Comparison of ENCODE assay signal across 18 cellular contexts in the genomic region with DNA sequence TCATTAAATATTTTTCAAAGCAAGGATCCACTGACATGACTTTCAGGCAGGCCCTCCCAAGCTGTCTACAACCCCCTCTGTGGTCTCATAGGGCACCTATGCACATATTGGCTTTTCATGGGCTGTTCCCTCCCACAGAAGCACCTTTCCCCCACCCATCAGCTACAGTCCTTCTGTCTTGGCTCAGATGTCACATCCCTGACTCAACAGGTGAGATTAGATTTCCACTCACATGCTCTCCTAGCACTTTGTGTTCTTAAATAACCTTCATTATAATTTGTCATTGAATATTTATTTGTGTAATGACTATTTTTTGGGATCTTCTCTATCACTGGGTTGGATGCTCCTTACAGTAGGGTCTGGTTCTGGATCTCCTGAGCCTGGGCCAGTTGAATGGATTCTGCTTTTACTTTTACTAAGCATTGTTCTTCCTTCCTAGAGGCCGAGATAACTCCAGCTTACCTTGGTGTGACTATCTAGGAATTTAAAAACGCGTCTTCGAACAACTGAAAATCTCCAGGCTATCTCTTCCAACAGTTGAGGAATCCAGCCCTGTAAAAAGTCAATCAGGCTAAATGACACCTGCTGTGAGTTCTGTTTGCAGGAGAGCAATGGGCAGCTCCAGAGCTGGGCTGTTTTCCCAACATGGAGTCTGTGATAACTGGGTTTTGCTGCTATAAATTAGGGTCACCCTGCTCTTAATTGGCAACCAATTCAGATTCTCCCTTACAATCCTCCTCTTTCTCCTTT.
"Had no signal": no experiment of that assay in that cellular context is flagged by ENCODE, and none has a peak within 500 bp of the region (broad histone marks: within the 10 kb centered on the region; RNA-seq: fewer than 3 reads in every experiment).

No MANE protein-coding gene starts in this region.

- H3K4me1 ChIP-seq: vagina had no signal

- DNase-seq: activated CD4-positive, alpha-beta memory T cell treated with anti-CD3 and anti-CD28 coated beads, Interleukin-2, amount 10 ng/mL, durations not matched to agents 7 days and 5 days; activated CD4-positive, alpha-beta T cell treated with anti-CD3 and anti-CD28 coated beads for 1 hour; activated CD8-positive, alpha-beta memory T cell treated with anti-CD3 and anti-CD28 coated beads, Interleukin-2, amount 50 U/mL, for 4 hours; activated gamma-delta T cell; activated T-cell treated with anti-CD3 and anti-CD28 coated beads, Interleukin-2, amount 50 U/mL, for 48 hours; amniotic stem cell; central memory CD4-positive, alpha-beta T cell; effector CD8-positive, alpha-beta T cell; foreskin fibroblast; left colon; thyroid gland had no signal

- H3K36me3 Mint-ChIP-seq: activated naive CD8-positive, alpha-beta T cell; stimulated activated memory B cell treated with anti-CD40 and anti-IgM and Interleukin-4, amounts not matched to agents 10 μg/mL and 1 μg/mL and 100 μg/mL, for 72 hours had no signal

- H3K36me3 ChIP-seq: pancreas, thyroid gland, vagina had no signal

- H3K9me3 Mint-ChIP-seq: activated CD4-positive, alpha-beta memory T cell treated with anti-CD3 and anti-CD28 coated beads, Interleukin-2, amount 10 ng/mL, durations not matched to agents 7 days and 5 days; neural crest cell; stimulated activated memory B cell treated with anti-CD40 and anti-IgM and Interleukin-4, amounts not matched to agents 10 μg/mL and 1 μg/mL and 100 μg/mL, for 72 hours had no signal

- H3K27ac ChIP-seq: coronary artery, pancreas, thyroid gland, vagina had no signal

- H3K4me3 Mint-ChIP-seq: activated CD4-positive, alpha-beta memory T cell treated with anti-CD3 and anti-CD28 coated beads, Interleukin-2, amount 10 ng/mL, durations not matched to agents 7 days and 5 days; activated naive CD8-positive, alpha-beta T cell; neural crest cell; stimulated activated memory B cell treated with anti-CD40 and anti-IgM and Interleukin-4, amounts not matched to agents 10 μg/mL and 1 μg/mL and 100 μg/mL, for 72 hours had no signal

- H3K27me3 ChIP-seq: pancreas, vagina had no signal

- H3K4me1 Mint-ChIP-seq: activated CD4-positive, alpha-beta memory T cell treated with anti-CD3 and anti-CD28 coated beads, Interleukin-2, amount 10 ng/mL, durations not matched to agents 7 days and 5 days; stimulated activated memory B cell treated with anti-CD40 and anti-IgM and Interleukin-4, amounts not matched to agents 10 μg/mL and 1 μg/mL and 100 μg/mL, for 72 hours had no signal

- H3K27ac Mint-ChIP-seq: activated CD4-positive, alpha-beta memory T cell treated with anti-CD3 and anti-CD28 coated beads, Interleukin-2, amount 10 ng/mL, durations not matched to agents 7 days and 5 days; activated naive CD8-positive, alpha-beta T cell; stimulated activated memory B cell treated with anti-CD40 and anti-IgM and Interleukin-4, amounts not matched to agents 10 μg/mL and 1 μg/mL and 100 μg/mL, for 72 hours had no signal

- ATAC-seq: left colon; stimulated activated memory B cell treated with anti-CD40 and anti-IgM and Interleukin-4, amounts not matched to agents 10 μg/mL and 1 μg/mL and 100 μg/mL, for 72 hours had no signal

- H3K9me3 ChIP-seq: pancreas, thyroid gland, vagina had no signal

- H3K4me3 ChIP-seq: coronary artery, lung, pancreas, thyroid gland, vagina had no signal

- H3K27me3 Mint-ChIP-seq: activated CD4-positive, alpha-beta memory T cell treated with anti-CD3 and anti-CD28 coated beads, Interleukin-2, amount 10 ng/mL, durations not matched to agents 7 days and 5 days had no signal
